ENCODE assay signal across 36 cellular contexts in genomic region chr9:130468566-130468965, GRCh38.
"Had no signal": no experiment of that assay in that cellular context is flagged by ENCODE, and none has a peak within 500 bp of the region (broad histone marks: within the 10 kb centered on the region; RNA-seq: fewer than 3 reads in every experiment).

No MANE protein-coding gene starts in this region.

- FAIRE-seq: bronchial epithelial cell, TTC549 had no signal

- H3K9me3 ChIP-seq: ascending aorta had no signal

- H3K36me3 ChIP-seq: cardiac muscle cell had no signal

- DNase-seq: activated CD4-positive, alpha-beta memory T cell treated with anti-CD3 and anti-CD28 coated beads, Interleukin-2, amount 10 ng/mL, durations not matched to agents 7 days and 5 days; activated CD4-positive, alpha-beta T cell treated with anti-CD3 and anti-CD28 coated beads for 1 hour; activated CD4-positive, alpha-beta T cell treated with anti-CD3 and anti-CD28 coated beads for 36 hours; activated CD4-positive, alpha-beta T cell treated with anti-CD3 and anti-CD28 coated beads for 48 hours; activated CD4-positive, alpha-beta T cell treated with anti-CD3 and anti-CD28 coated beads, Interleukin-2, amount 10 ng/mL, durations not matched to agents 7 days and 5 days; activated CD4-positive, alpha-beta T cell treated with anti-CD3 and anti-CD28 coated beads, Interleukin-2, amount 50 U/mL, for 48 hours; activated CD4-positive, CD25-positive, alpha-beta regulatory T cell; activated CD8-positive, alpha-beta memory T cell treated with anti-CD3 and anti-CD28 coated beads for 24 hours; activated CD8-positive, alpha-beta memory T cell treated with anti-CD3 and anti-CD28 coated beads, Interleukin-2, amount 10 ng/mL, durations not matched to agents 7 days and 5 days; activated CD8-positive, alpha-beta memory T cell treated with anti-CD3 and anti-CD28 coated beads, Interleukin-2, amount 50 U/mL, for 48 hours; activated CD8-positive, alpha-beta T cell treated with anti-CD3 and anti-CD28 coated beads, Interleukin-2, amount 10 ng/mL, durations not matched to agents 7 days and 5 days; activated effector memory CD4-positive, alpha-beta T cell treated with anti-CD3 and anti-CD28 coated beads, Interleukin-2, amount 50 U/mL, for 16 hours; activated gamma-delta T cell treated with Interleukin-2 at 50 U/mL for 16 hours; activated naive CD4-positive, alpha-beta T cell; activated naive CD4-positive, alpha-beta T cell treated with anti-CD3 and anti-CD28 coated beads for 36 hours; activated naive CD4-positive, alpha-beta T cell treated with anti-CD3 and anti-CD28 coated beads, Interleukin-2, amount 50 U/mL, for 16 hours; activated naive CD8-positive, alpha-beta T cell treated with anti-CD3 and anti-CD28 coated beads, Interleukin-2, amount 10 ng/mL, durations not matched to agents 7 days and 5 days; activated naive CD8-positive, alpha-beta T cell treated with anti-CD3 and anti-CD28 coated beads, Interleukin-2, amount 50 U/mL, for 24 hours; activated T-cell treated with anti-CD3 and anti-CD28 coated beads, Interleukin-2, amount 50 U/mL, for 24 hours; activated T-cell treated with anti-CD3 and anti-CD28 coated beads, Interleukin-2, amount 50 U/mL, for 72 hours; amygdala; anterior cingulate cortex; caudate nucleus; cerebellar nuclear complex; T-helper 1 cell; T-helper 2 cell; T-helper 9 cell had no signal

- H3K27me3 ChIP-seq: ascending aorta, cardiac muscle cell had no signal

- ATAC-seq: activated CD4-positive, alpha-beta T cell treated with anti-CD3 and anti-CD28 coated beads for 36 hours; activated CD4-positive, CD25-positive, alpha-beta regulatory T cell treated with anti-CD3 and anti-CD28 coated beads, Interleukin-2, amount 50 U/mL, for 24 hours; activated CD8-positive, alpha-beta memory T cell treated with anti-CD3 and anti-CD28 coated beads, Interleukin-2, amount 10 ng/mL, durations not matched to agents 7 days and 5 days; activated CD8-positive, alpha-beta T cell treated with anti-CD3 and anti-CD28 coated beads, Interleukin-2, amount 10 ng/mL, durations not matched to agents 7 days and 5 days; activated naive CD4-positive, alpha-beta T cell treated with anti-CD3 and anti-CD28 coated beads, Interleukin-2, amount 50 U/mL, for 72 hours; activated naive CD8-positive, alpha-beta T cell treated with anti-CD3 and anti-CD28 coated beads, Interleukin-2, amount 50 U/mL, for 24 hours; activated T-cell treated with anti-CD3 and anti-CD28 coated beads, Interleukin-2, amount 50 U/mL, for 72 hours; activated T-helper 17 cell treated with anti-CD3 and anti-CD28 coated beads, Interleukin-2, amount 50 U/mL, for 72 hours; WTC11 had no signal

- H3K4me1 ChIP-seq: ascending aorta had no signal

- H3K4me3 ChIP-seq: ascending aorta, cardiac muscle cell had no signal

- H3K27ac ChIP-seq: ascending aorta, cardiac muscle cell, VCaP had no signal
